In genomic region chr21:14383596-14384210, GRCh38 we compare ENCODE assay signal across 1 cellular context.
TF ChIP-seq lines count a peak whose summit lies in the region.

No MANE protein-coding gene starts in this region.

TF ChIP-seq in K562, 482 proteins besides CTCF, POLR2A, EP300 and RAD21 (continued from another document and continues in another):
- no peak for TF ChIP-seq E4F1 (CRISPR knock-in tag; IDR thresholded peaks at IDR 0.05; ENCODE audit: borderline replicate concordance)
- peak; percentile 69 for TF ChIP-seq ZFX (CRISPR knock-in tag; IDR thresholded peaks at IDR 0.05)
- no peak for TF ChIP-seq THRAP3 (IDR thresholded peaks at IDR 0.05; ENCODE audit: borderline replicate concordance)
- TF ChIP-seq FOXK2 (conservative IDR thresholded peaks at IDR 0.05 in 1 of 2, IDR thresholded peaks at IDR 0.05 in 1 of 2; ENCODE audit: low read depth in 2 of 2) = 0 out of 4 replicates have a peak, but pooled peaks have one; percentile 27 to 29
- peak; percentile 20; the same call in 1 of the 2 replicates for TF ChIP-seq ZNF644 (tag; IDR thresholded peaks at IDR 0.05; ENCODE audit: low read depth)
- TF ChIP-seq ZNF134 (CRISPR knock-in tag; conservative IDR thresholded peaks at IDR 0.05) = 0 out of 2 replicates have a peak, but pooled peaks have one; percentile 42
- TF ChIP-seq ZNF263 (CRISPR knock-in tag; IDR thresholded peaks at IDR 0.05; ENCODE audit: borderline replicate concordance) = 0 out of 2 replicates have a peak, but pooled peaks have one; percentile 15
- TF ChIP-seq RAD51 (IDR thresholded peaks at IDR 0.05; ENCODE audit: borderline replicate concordance, low read depth) = 0 out of 2 replicates have a peak, but pooled peaks have one; percentile 11
- peak; percentile 94 for TF ChIP-seq NFRKB (IDR thresholded peaks at IDR 0.05; ENCODE audit: low read depth)
- TF ChIP-seq EP400 (IDR thresholded peaks at IDR 0.05) = 0 out of 2 replicates have a peak, but pooled peaks have one; percentile 30
- no peak for TF ChIP-seq CTBP1 (IDR thresholded peaks at IDR 0.05; ENCODE audit: borderline replicate concordance)
- no peak for TF ChIP-seq DEAF1 (CRISPR knock-in tag; IDR thresholded peaks at IDR 0.05)
- TF ChIP-seq ZNF766 (CRISPR knock-in tag; conservative IDR thresholded peaks at IDR 0.05) = peak; percentile 64; the same call in 1 of the 2 replicates
- TF ChIP-seq PHF8 (IDR thresholded peaks at IDR 0.05; ENCODE audit: borderline replicate concordance, low read length) = peak; percentile 64
- TF ChIP-seq ZC3H8 (IDR thresholded peaks at IDR 0.05) = no peak
- no peak for TF ChIP-seq TCF7L2 (IDR thresholded peaks at IDR 0.05; ENCODE audit: low read depth, low read length)
- TF ChIP-seq ZNF143 (CRISPR knock-in tag; IDR thresholded peaks at IDR 0.05) = no peak
- no peak; the same call in 1 of the 2 replicates for TF ChIP-seq NR2C1 (IDR thresholded peaks at IDR 0.05)
- TF ChIP-seq NR2C1 (tag; IDR thresholded peaks at IDR 0.05) = peak; percentile 12; the same call in 1 of the 2 replicates
- TF ChIP-seq POLR2H (tag; IDR thresholded peaks at IDR 0.05; ENCODE audit: low read depth) = peak; percentile 67
- 0 out of 2 replicates have a peak, but pooled peaks have one; percentile 54 for TF ChIP-seq HIVEP1 (CRISPR knock-in tag; IDR thresholded peaks at IDR 0.05)
- TF ChIP-seq ZFP36 (IDR thresholded peaks at IDR 0.05; ENCODE audit: low read depth, low read length, partially characterized antibody) = no peak
- TF ChIP-seq KAT8 (IDR thresholded peaks at IDR 0.05; ENCODE audit: low read depth) = peak; percentile 76
- TF ChIP-seq THRB (CRISPR knock-in tag; conservative IDR thresholded peaks at IDR 0.05) = peak; percentile 57; the same call in 1 of the 2 replicates
- no peak for TF ChIP-seq ZNF609 (CRISPR knock-in tag; IDR thresholded peaks at IDR 0.05; ENCODE audit: borderline replicate concordance)
- 0 out of 2 replicates have a peak, but pooled peaks have one; percentile 37 for TF ChIP-seq ZNF324 (CRISPR knock-in tag; IDR thresholded peaks at IDR 0.05)
- TF ChIP-seq ZNF75A (CRISPR knock-in tag; IDR thresholded peaks at IDR 0.05) = 0 out of 2 replicates have a peak, but pooled peaks have one; percentile 46
- no peak for TF ChIP-seq CBX3 (IDR thresholded peaks at IDR 0.05; ENCODE audit: borderline replicate concordance in 1 of 2, low read length in 2 of 2)
- TF ChIP-seq YY1 (IDR thresholded peaks at IDR 0.05; ENCODE audit: borderline replicate concordance in 1 of 3, control insufficient read depth in 1 of 3, extremely low read depth in 1 of 3, insufficient read depth in 3 of 3, insufficient read length in 1 of 3, insufficient replicate concordance in 2 of 3, low read depth in 1 of 3, low read length in 2 of 3) = peak; percentile 17 to 89 (median 30)
- no peak for TF ChIP-seq CHAMP1 (IDR thresholded peaks at IDR 0.05)
- no peak for TF ChIP-seq CHD7 (IDR thresholded peaks at IDR 0.05; ENCODE audit: low read depth, low read length)
- no peak for TF ChIP-seq MAFG (tag; conservative IDR thresholded peaks at IDR 0.05)
- TF ChIP-seq TAL1 (IDR thresholded peaks at IDR 0.05) = no peak
- no peak for TF ChIP-seq HDGF (IDR thresholded peaks at IDR 0.05)
